In the genomic region with DNA sequence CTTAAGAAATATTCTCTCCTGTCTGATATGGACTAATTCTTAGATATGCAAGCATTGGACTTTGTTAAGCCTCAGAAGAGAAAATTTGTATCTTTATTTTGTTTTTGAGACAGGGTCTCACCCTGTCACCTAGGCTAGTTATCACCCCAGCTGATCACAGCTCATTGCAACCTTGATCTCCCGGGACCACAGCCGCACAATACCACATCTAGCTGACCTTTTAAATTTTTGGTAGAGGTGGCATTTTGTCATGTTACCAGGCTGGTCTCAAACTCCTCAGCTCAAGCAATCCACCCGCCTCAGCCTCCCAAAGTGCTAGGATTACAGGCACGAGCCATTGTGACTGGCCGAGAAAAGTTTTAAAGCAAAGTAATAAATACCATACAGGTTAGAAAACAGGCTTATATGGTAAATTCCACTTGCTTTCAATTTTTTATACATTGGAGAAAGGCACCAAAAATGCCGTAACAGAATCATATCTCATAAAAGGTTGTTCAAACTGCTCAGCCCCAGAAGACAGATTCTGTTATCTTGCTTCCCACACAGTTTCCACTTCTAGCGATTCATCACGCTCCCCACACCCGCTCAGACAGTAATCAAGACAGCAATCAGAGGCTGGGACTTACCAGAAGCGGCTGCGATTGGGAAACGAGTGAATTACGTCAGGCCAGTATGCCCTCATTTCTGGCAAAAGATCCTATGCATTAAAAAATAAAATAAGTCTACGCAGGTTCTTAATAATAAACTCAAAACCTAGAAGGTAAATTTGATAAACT, we compare ENCODE assay signal across 9 cellular contexts. TPM values are rescaled to one million over a fixed set of nuclear protein-coding genes. Genes with fewer than 3 reads are reported as not detected.
DNase-seq lines count a peak whose midpoint lies in the region; ATAC-seq and TF ChIP-seq lines count a peak whose summit lies in the region.
"Had no signal": no experiment of that assay in that cellular context is flagged by ENCODE, and none has a peak within 500 bp of the region (broad histone marks: within the 10 kb centered on the region; RNA-seq: fewer than 3 reads in every experiment).

No MANE protein-coding gene starts in this region.

- H3K36me3 Mint-ChIP-seq in CD14-positive monocyte: peaks cover 81 to 98% of the 10 kb centered on the region in 2 donors
- H3K36me3 Mint-ChIP-seq in naive thymus-derived CD8-positive, alpha-beta T cell: peaks cover 0 to 92% (median 28%) of the 10 kb centered on the region in 3 donors
- H3K36me3 Mint-ChIP-seq: natural killer cell treated with Interleukin-12 subunit alpha and Interleukin-12 subunit beta and Interleukin-15 and Interleukin-18, amount 100 ng/mL, for 72 hours had no signal

- intact Hi-C loops in CD14-positive monocyte (cut with micrococcal nuclease): no loop called here

- peak overlapping the region in 6 of 7 donors; percentile 31 to 75 (median 63) for H3K27ac Mint-ChIP-seq in CD14-positive monocyte
- peak overlapping the region in 6 of 10 donors; percentile 17 to 86 (median 72) for H3K27ac Mint-ChIP-seq in naive thymus-derived CD8-positive, alpha-beta T cell

- TF ChIP-seq CTCF in CD14-positive monocyte (IDR thresholded peaks at IDR 0.05): no peak

- peaks cover 6% of the 10 kb centered on the region for H3K4me1 Mint-ChIP-seq in CD14-positive monocyte
- H3K4me1 Mint-ChIP-seq in naive thymus-derived CD8-positive, alpha-beta T cell: peaks cover 3 to 10% (median 7%) of the 10 kb centered on the region in 4 donors

- DNase-seq in CD14-positive monocyte (ENCODE audit: low spot score) (no peak), T-helper 2 cell (peak in 3 of 5 experiments; percentile 35 to 88 (median 63)), NCI-H510A (lab: John Stamatoyannopoulos, UW) (no peak), DMS79 (lab: John Stamatoyannopoulos, UW) (no peak), NCI-H2196 (lab: John Stamatoyannopoulos, UW; ENCODE audit: unreplicated experiment) (no peak), occipital lobe (lab: John Stamatoyannopoulos, UW) (no peak)
- DNase-seq in activated naive CD4-positive, alpha-beta T cell treated with anti-CD3 and anti-CD28 coated beads, Interleukin-2, amount 50 U/mL, for 16 hours: peak; percentile 82
- DNase-seq in naive thymus-derived CD8-positive, alpha-beta T cell: peak in 1 of 10 donors; percentile 32

- POLR2A ChIA-PET in naive thymus-derived CD8-positive, alpha-beta T cell (lab: Charles Lee): interaction anchor here (0.6 kb wide), 2 partner anchors 14 to 764 kb away, joined by 5 to 6 read pairs; no protein-coding TSS in a partner anchor

- H3K9me3 Mint-ChIP-seq in CD14-positive monocyte: no peaks in the 10 kb centered on the region
- H3K9me3 Mint-ChIP-seq in naive thymus-derived CD8-positive, alpha-beta T cell: no peaks in the 10 kb centered on the region
- H3K9me3 Mint-ChIP-seq: natural killer cell treated with Interleukin-12 subunit alpha and Interleukin-12 subunit beta and Interleukin-15 and Interleukin-18, amount 100 ng/mL, for 72 hours had no signal

- no peaks in the 10 kb centered on the region for H3K27me3 Mint-ChIP-seq in CD14-positive monocyte (ENCODE audit: low read depth in 3 of 3)
- H3K27me3 Mint-ChIP-seq in naive thymus-derived CD8-positive, alpha-beta T cell: no peaks in the 10 kb centered on the region
- H3K27me3 Mint-ChIP-seq: natural killer cell treated with Interleukin-12 subunit alpha and Interleukin-12 subunit beta and Interleukin-15 and Interleukin-18, amount 100 ng/mL, for 72 hours had no signal

- peak in 1 of 2 donors; percentile 43 for ATAC-seq in naive thymus-derived CD8-positive, alpha-beta T cell

- H3K4me3 Mint-ChIP-seq in CD14-positive monocyte: peak overlapping the region in 1 of 2 donors; percentile 26
- H3K4me3 Mint-ChIP-seq in naive thymus-derived CD8-positive, alpha-beta T cell: no peak overlapping the region
- H3K4me3 Mint-ChIP-seq: natural killer cell treated with Interleukin-12 subunit alpha and Interleukin-12 subunit beta and Interleukin-15 and Interleukin-18, amount 100 ng/mL, for 72 hours had no signal

RNA-seq across cellular contexts. Expression of a gene that starts 13.8 kb away (rescaled TPM):
- 100 to 1,000 TPM; 493 to 562 TPM for polyA plus RNA-seq in CD14-positive monocyte
- 10 to 100 TPM; 72.7 to 75.2 TPM for total RNA-seq in naive thymus-derived CD8-positive, alpha-beta T cell
- polyA plus RNA-seq in naive thymus-derived CD8-positive, alpha-beta T cell: 100 to 1,000 TPM; 141 to 283 (median 248) TPM
- total RNA-seq in occipital lobe: 20.9 TPM

RNA-seq across cellular contexts. Expression of a gene that starts 56.6 kb away (rescaled TPM):
- polyA plus RNA-seq in CD14-positive monocyte: 1 to 10 TPM; 3.8 to 7.1 TPM
- 10 to 100 TPM; 14.9 to 15.3 TPM for total RNA-seq in naive thymus-derived CD8-positive, alpha-beta T cell
- polyA plus RNA-seq in naive thymus-derived CD8-positive, alpha-beta T cell: 1 to 10 TPM; 2.5 to 4.5 (median 4.3) TPM
- total RNA-seq in occipital lobe: 32.3 TPM

Comparison
In these comparisons a context has a peak if more than half of its experiments do, and no peak if none do; other contexts are left out.
1. DNase-seq: peak in T-helper 2 cell (3 of 5) and activated naive CD4-positive, alpha-beta T cell treated with anti-CD3 and anti-CD28 coated beads, Interleukin-2, amount 50 U/mL, for 16 hours (single experiment); none in CD14-positive monocyte (single experiment), NCI-H510A (single experiment), DMS79 (single experiment), NCI-H2196 (single experiment) and occipital lobe (single experiment).